8 cellular contexts compared by ENCODE assay signal in the genomic region with DNA sequence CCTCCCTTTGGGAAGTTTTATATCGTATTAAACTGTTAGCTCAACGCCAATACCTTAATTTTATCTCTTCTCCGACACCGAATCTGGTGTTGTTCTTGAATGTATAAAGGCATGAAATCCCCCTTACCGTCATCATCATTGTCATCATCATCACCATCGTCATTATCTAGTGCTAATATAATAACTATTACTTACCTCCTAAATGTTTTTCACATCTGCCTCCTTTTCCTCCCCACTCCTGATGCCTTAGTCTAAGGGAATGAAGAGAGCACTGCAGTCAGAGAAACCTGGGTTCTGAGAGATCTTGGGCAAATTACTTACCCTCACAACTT. TPM values are rescaled to one million over a fixed set of nuclear protein-coding genes. Genes with fewer than 3 reads are reported as not detected.
DNase-seq lines count a peak whose midpoint lies in the region; ATAC-seq, FAIRE-seq and TF ChIP-seq lines count a peak whose summit lies in the region.

No MANE protein-coding gene starts in this region.

- H3K27ac ChIP-seq in right atrium auricular region: peak overlapping the region; percentile 41 to 68
- H3K27ac ChIP-seq in kidney (ENCODE audit: low read depth in 2 of 2, low read length in 2 of 2): no peak overlapping the region
- H3K27ac ChIP-seq in thymus (ENCODE audit: low read depth): no peak overlapping the region

- POLR2A ChIA-PET in activated B cell treated with CpG ODN at 0.5 μM for 24 hours (lab: Charles Lee): interaction anchor here (1.1 to 3.4 kb wide), 3 partner anchors 43 to 411 kb away, joined by 4 to 16 read pairs (median 15); a partner anchor contains a TSS

- no peaks in the 10 kb centered on the region for H3K27me3 Mint-ChIP-seq in activated B cell treated with CpG ODN at 0.5 μM for 24 hours

- peak overlapping the region in 1 of 2 donors; percentile 53 for H3K9ac ChIP-seq in kidney (ENCODE audit: low read length in 2 of 2)

- peaks cover 46% of the 10 kb centered on the region for H3K4me1 Mint-ChIP-seq in activated B cell treated with CpG ODN at 0.5 μM for 24 hours

- TF ChIP-seq CTCF in right atrium auricular region (IDR thresholded peaks at IDR 0.05) (no peak), activated B cell treated with CpG ODN at 0.5 μM for 24 hours (IDR thresholded peaks at IDR 0.05) (no peak), kidney (IDR thresholded peaks at IDR 0.05; ENCODE audit: borderline replicate concordance, extremely low read depth, insufficient read depth) (no peak)

- intact Hi-C loops in left cardiac atrium (cut with DNase I): no loop called here
- intact Hi-C loops in activated B cell treated with CpG ODN at 0.5 μM for 24 hours (cut with micrococcal nuclease): loop anchor here (1.0 to 10.0 kb wide), 10 partner anchors 11 to 1391 kb away; a partner anchor contains a TSS
- intact Hi-C loops in kidney (cut with DNase I): no loop called here
- intact Hi-C loops in posterior vena cava (cut with DNase I): no loop called here

- CTCF ChIA-PET in activated B cell treated with CpG ODN at 0.5 μM for 24 hours (lab: Charles Lee): interaction anchor here (1.5 kb wide), 1 partner anchor 42 kb away, joined by 7 read pairs; a partner anchor contains a TSS

- H3K4me3 ChIP-seq in right atrium auricular region (peak overlapping the region; percentile 80 to 100), kidney (ENCODE audit: low read length in 2 of 2) (peak overlapping the region; percentile 73 to 85), thymus (ENCODE audit: low read length) (peak overlapping the region; percentile 89)

- H3K9me3 Mint-ChIP-seq in activated B cell treated with CpG ODN at 0.5 μM for 24 hours: no peaks in the 10 kb centered on the region

- H3K9me3 ChIP-seq in right atrium auricular region: no peaks in the 10 kb centered on the region
- no peaks in the 10 kb centered on the region for H3K9me3 ChIP-seq in kidney (ENCODE audit: control insufficient read depth in 1 of 2, low read length in 2 of 2)
- no peaks in the 10 kb centered on the region for H3K9me3 ChIP-seq in thymus (ENCODE audit: control insufficient read depth)

- peaks cover 0 to 45% of the 10 kb centered on the region in 2 donors for H3K4me1 ChIP-seq in right atrium auricular region
- H3K4me1 ChIP-seq in kidney (ENCODE audit: control insufficient read depth in 1 of 2, insufficient read depth in 1 of 2, low read depth in 1 of 2, low read length in 2 of 2): peaks cover 8 to 21% of the 10 kb centered on the region in 2 donors
- peaks cover 23% of the 10 kb centered on the region for H3K4me1 ChIP-seq in thymus (ENCODE audit: control insufficient read depth, insufficient read depth, low read length)

- DNase-seq in right atrium auricular region (ENCODE audit: low spot score) (no peak), left cardiac atrium (no peak), activated B cell treated with CpG ODN at 0.5 μM for 24 hours (no peak), kidney (no peak), nucleus accumbens (lab: John Stamatoyannopoulos, UW) (no peak), posterior vena cava (ENCODE audit: low spot score) (no peak), DMS79 treated with DMSO at 0.1 percent for 48 hours (lab: John Stamatoyannopoulos, UW) (no peak)

- 12% methylated on average over 6 of the region's 6 CpGs for WGBS in thymus

- H3K27ac Mint-ChIP-seq in activated B cell treated with CpG ODN at 0.5 μM for 24 hours: peak overlapping the region; percentile 71

- FAIRE-seq in kidney (lab: Jason Lieb, UNC): no peak

- H3K27me3 ChIP-seq in right atrium auricular region: no peaks in the 10 kb centered on the region
- H3K27me3 ChIP-seq in thymus (ENCODE audit: control insufficient read depth, insufficient read depth): no peaks in the 10 kb centered on the region

- peaks cover 4% of the 10 kb centered on the region for H3K36me3 ChIP-seq in right atrium auricular region
- no peaks in the 10 kb centered on the region for H3K36me3 ChIP-seq in kidney (ENCODE audit: control insufficient read depth in 1 of 2, insufficient read depth in 2 of 2, low read length in 2 of 2)
- no peaks in the 10 kb centered on the region for H3K36me3 ChIP-seq in thymus (ENCODE audit: control insufficient read depth, insufficient read depth)

- peak overlapping the region; percentile 86 for H3K4me3 Mint-ChIP-seq in activated B cell treated with CpG ODN at 0.5 μM for 24 hours

- peaks cover 32% of the 10 kb centered on the region for H3K36me3 Mint-ChIP-seq in activated B cell treated with CpG ODN at 0.5 μM for 24 hours (ENCODE audit: low read depth)

- no peak for ATAC-seq in left cardiac atrium
- peak; percentile 2 for ATAC-seq in activated B cell treated with CpG ODN at 0.5 μM for 24 hours (ENCODE audit: low read depth)

RNA-seq across cellular contexts. Expression of a gene that starts 0.7 kb away (rescaled TPM):
- total RNA-seq in right atrium auricular region: 1 to 10 TPM; 3.7 to 4.5 TPM
- 1 to 10 TPM; 3.3 to 3.9 TPM for total RNA-seq in left cardiac atrium
- total RNA-seq in activated B cell treated with CpG ODN at 0.5 μM for 24 hours: 22.8 and 25.4 TPM in 2 replicates
- 12.0 TPM for total RNA-seq in kidney
- 3.1 TPM for polyA plus RNA-seq in kidney (ENCODE audit: insufficient read depth, low read depth, low replicate concordance)
- polyA plus RNA-seq in thymus: 9.2 TPM
- 1 to 10 TPM; 5.5 to 5.8 TPM for total RNA-seq in posterior vena cava

RNA-seq across cellular contexts. Expression of a gene that starts 28.1 kb away (rescaled TPM):
- 10 to 100 TPM in 1 of 2 donors, 1 to 10 TPM in 1; 4.5 to 11.6 TPM for total RNA-seq in right atrium auricular region
- total RNA-seq in left cardiac atrium: 1 to 10 TPM; 9.8 to 9.9 TPM
- 104 and 120 TPM in 2 replicates for total RNA-seq in activated B cell treated with CpG ODN at 0.5 μM for 24 hours
- 38.7 TPM for total RNA-seq in kidney
- 13.7 TPM for polyA plus RNA-seq in kidney (ENCODE audit: insufficient read depth, low read depth, low replicate concordance)
- 118 TPM for polyA plus RNA-seq in thymus
- 10 to 100 TPM; 53.0 to 53.2 TPM for total RNA-seq in posterior vena cava

RNA-seq across cellular contexts. Expression of a gene that starts 43.2 kb away (rescaled TPM):
- total RNA-seq in right atrium auricular region: 1 to 10 TPM; 5.5 TPM
- total RNA-seq in left cardiac atrium: 1 to 10 TPM; 4.8 to 5.7 TPM
- total RNA-seq in activated B cell treated with CpG ODN at 0.5 μM for 24 hours: 24.9 and 28.2 TPM in 2 replicates
- 17.4 TPM for total RNA-seq in kidney
- polyA plus RNA-seq in kidney (ENCODE audit: insufficient read depth, low read depth, low replicate concordance): 14.7 TPM
- 18.8 TPM for polyA plus RNA-seq in thymus
- total RNA-seq in posterior vena cava: 1 to 10 TPM; 4.2 to 6.7 TPM

RNA-seq across cellular contexts. Expression of a gene that starts 43.3 kb away (rescaled TPM):
- total RNA-seq in right atrium auricular region (1 to 10 TPM; 6.9 to 9.1 TPM), left cardiac atrium (1 to 10 TPM; 3.0 to 3.5 TPM), activated B cell treated with CpG ODN at 0.5 μM for 24 hours (0.73 and 0.91 TPM in 2 replicates), kidney (8.4 TPM), posterior vena cava (1 to 10 TPM; 1.2 to 1.9 TPM)
- polyA plus RNA-seq in kidney (ENCODE audit: insufficient read depth, low read depth, low replicate concordance) (6.0 TPM), thymus (1.4 TPM)

Comparison
In these comparisons a context has a peak if more than half of its experiments do, and no peak if none do; other contexts are left out.
1. H3K27ac ChIP-seq: peak in right atrium auricular region (2 of 2); none in kidney (0 of 2) and thymus (single experiment).
2. Peak in every context shown above with its lines, with median percentiles within 50 percentile points of each other: H3K4me3 ChIP-seq.